ENCODE assay signal across 9 cellular contexts in the genomic region with DNA sequence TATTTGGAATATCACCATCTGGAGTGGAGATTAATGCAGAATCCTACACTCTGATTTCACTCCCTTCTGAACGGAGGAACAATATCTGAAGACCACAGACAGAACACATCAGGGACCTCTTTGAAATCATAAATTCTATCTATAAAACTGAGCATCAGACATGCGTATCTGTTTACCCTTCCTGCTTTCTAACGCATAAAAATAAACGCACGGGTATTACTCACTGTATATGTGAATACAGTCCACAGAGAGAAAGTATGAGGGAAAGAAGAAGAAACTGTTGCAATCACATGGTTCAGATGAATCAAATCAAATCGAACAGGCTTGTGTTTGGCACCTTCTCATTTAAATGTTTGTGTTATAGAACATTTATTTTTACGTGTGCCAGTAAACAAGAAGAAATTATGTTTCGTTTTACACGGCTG.
DNase-seq lines count a peak whose midpoint lies in the region; ATAC-seq and TF ChIP-seq lines count a peak whose summit lies in the region.
"Had no signal": no experiment of that assay in that cellular context is flagged by ENCODE, and none has a peak within 500 bp of the region (broad histone marks: within the 10 kb centered on the region; RNA-seq: fewer than 3 reads in every experiment).

No MANE protein-coding gene starts in this region.

- no peaks in the 10 kb centered on the region for H3K9me3 Mint-ChIP-seq in HFFc6
- H3K9me3 Mint-ChIP-seq in central memory CD8-positive, alpha-beta T cell = no peaks in the 10 kb centered on the region
- no peaks in the 10 kb centered on the region for H3K9me3 Mint-ChIP-seq in naive thymus-derived CD8-positive, alpha-beta T cell

- CTCF ChIA-PET in AG04449 (lab: Yijun Ruan, JAX) = no interaction called here

- peak overlapping the region; percentile 89 for H3K4me3 Mint-ChIP-seq in HFFc6
- peak overlapping the region; percentile 78 for H3K4me3 Mint-ChIP-seq in central memory CD8-positive, alpha-beta T cell
- peak overlapping the region; percentile 79 to 97 (median 82) for H3K4me3 Mint-ChIP-seq in naive thymus-derived CD8-positive, alpha-beta T cell

- POLR2A ChIA-PET in AG04449 (lab: Yijun Ruan, JAX) = interaction anchor here (0.7 kb wide), 1 partner anchor 89 kb away, joined by 3 read pairs; no protein-coding TSS in a partner anchor
- POLR2A ChIA-PET in naive thymus-derived CD8-positive, alpha-beta T cell (lab: Charles Lee) = interaction anchor here (0.7 kb wide), 2 partner anchors 206 to 213 kb away, joined by 4 read pairs; no protein-coding TSS in a partner anchor

- H3K4me1 Mint-ChIP-seq in HFFc6 (ENCODE audit: low read depth) = peaks cover 65% of the 10 kb centered on the region
- H3K4me1 Mint-ChIP-seq in central memory CD8-positive, alpha-beta T cell = peaks cover 47% of the 10 kb centered on the region
- peaks cover 34 to 67% (median 47%) of the 10 kb centered on the region in 4 donors for H3K4me1 Mint-ChIP-seq in naive thymus-derived CD8-positive, alpha-beta T cell

- DNase-seq in AG04449 (ENCODE audit: low read depth, low spot score) (no peak), HFFc6 (peak; percentile 46), NCI-H146 (lab: John Stamatoyannopoulos, UW) (no peak), iPS-NIHi7 (ENCODE audit: extremely low spot score) (no peak), NCI-H128 (lab: John Stamatoyannopoulos, UW; ENCODE audit: unreplicated experiment) (no peak)
- DNase-seq in central memory CD8-positive, alpha-beta T cell (ENCODE audit: low spot score in 2 of 2) = no peak
- no peak for DNase-seq in naive thymus-derived CD8-positive, alpha-beta T cell

- H3K4me3 ChIP-seq in AG04449 (ENCODE audit: low read depth, low read length) = peak overlapping the region; percentile 65

- H3K36me3 Mint-ChIP-seq in HFFc6 (ENCODE audit: low read depth) = no peaks in the 10 kb centered on the region
- peaks cover 13% of the 10 kb centered on the region for H3K36me3 Mint-ChIP-seq in central memory CD8-positive, alpha-beta T cell (ENCODE audit: insufficient read depth)
- H3K36me3 Mint-ChIP-seq in naive thymus-derived CD8-positive, alpha-beta T cell = no peaks in the 10 kb centered on the region

- H3K27ac Mint-ChIP-seq in HFFc6 = peak overlapping the region; percentile 96
- H3K27ac Mint-ChIP-seq in central memory CD8-positive, alpha-beta T cell (ENCODE audit: low read depth) = peak overlapping the region; percentile 87
- peak overlapping the region in 8 of 10 donors; percentile 34 to 93 (median 75) for H3K27ac Mint-ChIP-seq in naive thymus-derived CD8-positive, alpha-beta T cell

- peak; percentile 21 for ATAC-seq in central memory CD8-positive, alpha-beta T cell (replicated peaks; ENCODE audit: extremely low read depth, poor library complexity, severe bottlenecking)
- ATAC-seq in naive thymus-derived CD8-positive, alpha-beta T cell = no peak
- ATAC-seq in HG03095 (IDR thresholded peaks at IDR 0.05; ENCODE audit: unreplicated experiment) = no peak
- ATAC-seq: HCT116 had no signal

- TF ChIP-seq CTCF in AG04449 (IDR thresholded peaks at IDR 0.05; ENCODE audit: insufficient read depth, low read length, missing control alignments) (no peak), HFFc6 (IDR thresholded peaks at IDR 0.05) (no peak)

- H3K27me3 Mint-ChIP-seq in HFFc6 (ENCODE audit: insufficient read depth) = peaks cover 4% of the 10 kb centered on the region
- peaks cover 16% of the 10 kb centered on the region for H3K27me3 Mint-ChIP-seq in central memory CD8-positive, alpha-beta T cell
- peaks cover 0 to 7% (median 0%) of the 10 kb centered on the region in 5 donors for H3K27me3 Mint-ChIP-seq in naive thymus-derived CD8-positive, alpha-beta T cell
